Comparison of ENCODE assay signal across 19 cellular contexts in the genomic region with DNA sequence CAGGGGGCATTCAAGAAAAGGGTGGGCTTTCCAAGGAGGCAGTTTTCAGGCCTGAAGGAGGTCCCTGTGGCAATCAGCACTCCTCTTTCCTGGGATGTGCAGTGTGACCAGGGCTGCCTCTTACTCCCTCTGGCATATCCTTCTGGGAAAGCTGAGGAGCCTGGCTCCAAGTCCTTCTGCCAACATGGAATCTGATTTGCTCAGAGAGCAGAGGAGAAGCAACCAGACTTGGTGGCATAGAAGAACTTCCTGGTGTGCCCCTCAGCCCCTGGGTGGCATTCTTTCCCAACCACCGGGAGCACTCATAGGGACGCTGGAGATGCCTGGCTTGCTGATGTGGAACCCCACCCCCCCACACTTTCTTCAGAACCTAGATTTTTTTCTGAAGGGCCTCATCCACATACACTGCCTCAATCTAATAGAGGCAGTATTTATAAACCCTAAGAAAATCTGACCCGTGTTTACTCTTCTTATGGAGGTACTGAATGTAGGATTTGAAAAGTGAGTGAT.
DNase-seq lines count a peak whose midpoint lies in the region; ATAC-seq lines count a peak whose summit lies in the region.
"Had no signal": no experiment of that assay in that cellular context is flagged by ENCODE, and none has a peak within 500 bp of the region (broad histone marks: within the 10 kb centered on the region; RNA-seq: fewer than 3 reads in every experiment).

No MANE protein-coding gene starts in this region.

- no peak for ATAC-seq in activated T-cell treated with anti-CD3 and anti-CD28 coated beads, Interleukin-2, amount 50 U/mL, for 72 hours (replicated peaks in 1 of 2)
- ATAC-seq in activated T-cell treated with anti-CD3 and anti-CD28 coated beads, Interleukin-2, amount 50 U/mL, for 4 hours: no peak
- ATAC-seq in HG03460 (IDR thresholded peaks at IDR 0.05; ENCODE audit: unreplicated experiment): no peak
- ATAC-seq: PC-3 had no signal

- peak overlapping the region; percentile 45 for H3K27ac ChIP-seq in temporal lobe (ENCODE audit: low read depth, low read length)
- H3K27ac ChIP-seq: cardiac muscle cell, GM23248 had no signal

- H3K9me3 Mint-ChIP-seq in activated T-cell treated with anti-CD3 and anti-CD28 coated beads, Interleukin-2, amount 50 U/mL, for 72 hours: no peaks in the 10 kb centered on the region
- H3K9me3 Mint-ChIP-seq in activated T-cell treated with anti-CD3 and anti-CD28 coated beads, Interleukin-2, amount 50 U/mL, for 4 hours: no peaks in the 10 kb centered on the region
- no peaks in the 10 kb centered on the region for H3K9me3 Mint-ChIP-seq in activated T-helper 1 cell treated with anti-CD3 and anti-CD28 coated beads, Interleukin-12 subunit alpha, Interleukin-12 subunit beta, Interleukin-2, Interleukin-4 antibody, amounts not matched to agents 30 ng/mL and 10 ng/mL and 1 ng/mL, durations not matched to agents 14 hours and 24 hours and 36 hours

- intact Hi-C loops in activated T-helper 1 cell treated with anti-CD3 and anti-CD28 coated beads, Interleukin-12 subunit alpha, Interleukin-12 subunit beta, Interleukin-2, Interleukin-4 antibody, amounts not matched to agents 30 ng/mL and 10 ng/mL and 1 ng/mL, durations not matched to agents 14 hours and 24 hours and 36 hours (cut with micrococcal nuclease): loop anchor here (5.0 kb wide), 1 partner anchor 109 kb away; no protein-coding TSS in a partner anchor

- no peak for DNase-seq in activated T-cell treated with anti-CD3 and anti-CD28 coated beads, Interleukin-2, amount 50 U/mL, for 72 hours
- DNase-seq in activated T-cell treated with anti-CD3 and anti-CD28 coated beads, Interleukin-2, amount 50 U/mL, for 4 hours: no peak
- DNase-seq in activated T-helper 1 cell treated with anti-CD3 and anti-CD28 coated beads, Interleukin-12 subunit alpha, Interleukin-12 subunit beta, Interleukin-2, Interleukin-4 antibody, amounts not matched to agents 30 ng/mL and 10 ng/mL and 1 ng/mL, durations not matched to agents 14 hours and 24 hours and 36 hours (ENCODE audit: low spot score): no peak
- peak; percentile 4 for DNase-seq in kidney tubule cell (ENCODE audit: low spot score)
- DNase-seq in stimulated activated CD4-positive, alpha-beta T cell treated with anti-CD3 and anti-CD28 coated beads, Interleukin-2, amount 100 ng/mL, for 24 hours: no peak
- no peak for DNase-seq in HT-29 (ENCODE audit: low spot score)
- DNase-seq: effector CD8-positive, alpha-beta T cell; GDM1; hippocampal formation; KBM-7; left cardiac atrium; NCI-H1048; NCI-H748 treated with DMSO at 0.1 percent for 48 hours; PC-3; stomach had no signal

- no peaks in the 10 kb centered on the region for H3K27me3 Mint-ChIP-seq in activated T-cell treated with anti-CD3 and anti-CD28 coated beads, Interleukin-2, amount 50 U/mL, for 72 hours (ENCODE audit: low read depth)
- no peaks in the 10 kb centered on the region for H3K27me3 Mint-ChIP-seq in activated T-cell treated with anti-CD3 and anti-CD28 coated beads, Interleukin-2, amount 50 U/mL, for 4 hours (ENCODE audit: low read depth)
- no peaks in the 10 kb centered on the region for H3K27me3 Mint-ChIP-seq in activated T-helper 1 cell treated with anti-CD3 and anti-CD28 coated beads, Interleukin-12 subunit alpha, Interleukin-12 subunit beta, Interleukin-2, Interleukin-4 antibody, amounts not matched to agents 30 ng/mL and 10 ng/mL and 1 ng/mL, durations not matched to agents 14 hours and 24 hours and 36 hours (ENCODE audit: insufficient read depth)

- H3K4me1 Mint-ChIP-seq in activated T-cell treated with anti-CD3 and anti-CD28 coated beads, Interleukin-2, amount 50 U/mL, for 72 hours (ENCODE audit: low read depth): peaks cover 90% of the 10 kb centered on the region
- peaks cover 80% of the 10 kb centered on the region for H3K4me1 Mint-ChIP-seq in activated T-cell treated with anti-CD3 and anti-CD28 coated beads, Interleukin-2, amount 50 U/mL, for 4 hours (ENCODE audit: low read depth)
- H3K4me1 Mint-ChIP-seq in activated T-helper 1 cell treated with anti-CD3 and anti-CD28 coated beads, Interleukin-12 subunit alpha, Interleukin-12 subunit beta, Interleukin-2, Interleukin-4 antibody, amounts not matched to agents 30 ng/mL and 10 ng/mL and 1 ng/mL, durations not matched to agents 14 hours and 24 hours and 36 hours (ENCODE audit: low read depth): peaks cover 84% of the 10 kb centered on the region

- no peak overlapping the region for H3K4me3 Mint-ChIP-seq in activated T-cell treated with anti-CD3 and anti-CD28 coated beads, Interleukin-2, amount 50 U/mL, for 72 hours
- no peak overlapping the region for H3K4me3 Mint-ChIP-seq in activated T-cell treated with anti-CD3 and anti-CD28 coated beads, Interleukin-2, amount 50 U/mL, for 4 hours
- H3K4me3 Mint-ChIP-seq in activated T-helper 1 cell treated with anti-CD3 and anti-CD28 coated beads, Interleukin-12 subunit alpha, Interleukin-12 subunit beta, Interleukin-2, Interleukin-4 antibody, amounts not matched to agents 30 ng/mL and 10 ng/mL and 1 ng/mL, durations not matched to agents 14 hours and 24 hours and 36 hours: no peak overlapping the region

- peaks cover 8 to 46% of the 10 kb centered on the region in 2 donors for H3K36me3 Mint-ChIP-seq in activated T-cell treated with anti-CD3 and anti-CD28 coated beads, Interleukin-2, amount 50 U/mL, for 72 hours (ENCODE audit: insufficient read depth in 2 of 2)
- H3K36me3 Mint-ChIP-seq in activated T-cell treated with anti-CD3 and anti-CD28 coated beads, Interleukin-2, amount 50 U/mL, for 4 hours (ENCODE audit: insufficient read depth): peaks cover 60% of the 10 kb centered on the region
- peaks cover 66% of the 10 kb centered on the region for H3K36me3 Mint-ChIP-seq in activated T-helper 1 cell treated with anti-CD3 and anti-CD28 coated beads, Interleukin-12 subunit alpha, Interleukin-12 subunit beta, Interleukin-2, Interleukin-4 antibody, amounts not matched to agents 30 ng/mL and 10 ng/mL and 1 ng/mL, durations not matched to agents 14 hours and 24 hours and 36 hours (ENCODE audit: low read depth)

- H3K27ac Mint-ChIP-seq in activated T-cell treated with anti-CD3 and anti-CD28 coated beads, Interleukin-2, amount 50 U/mL, for 72 hours: peak overlapping the region; percentile 86
- peak overlapping the region; percentile 29 for H3K27ac Mint-ChIP-seq in activated T-helper 1 cell treated with anti-CD3 and anti-CD28 coated beads, Interleukin-12 subunit alpha, Interleukin-12 subunit beta, Interleukin-2, Interleukin-4 antibody, amounts not matched to agents 30 ng/mL and 10 ng/mL and 1 ng/mL, durations not matched to agents 14 hours and 24 hours and 36 hours
